30 cellular contexts compared by ENCODE assay signal in the genomic region with DNA sequence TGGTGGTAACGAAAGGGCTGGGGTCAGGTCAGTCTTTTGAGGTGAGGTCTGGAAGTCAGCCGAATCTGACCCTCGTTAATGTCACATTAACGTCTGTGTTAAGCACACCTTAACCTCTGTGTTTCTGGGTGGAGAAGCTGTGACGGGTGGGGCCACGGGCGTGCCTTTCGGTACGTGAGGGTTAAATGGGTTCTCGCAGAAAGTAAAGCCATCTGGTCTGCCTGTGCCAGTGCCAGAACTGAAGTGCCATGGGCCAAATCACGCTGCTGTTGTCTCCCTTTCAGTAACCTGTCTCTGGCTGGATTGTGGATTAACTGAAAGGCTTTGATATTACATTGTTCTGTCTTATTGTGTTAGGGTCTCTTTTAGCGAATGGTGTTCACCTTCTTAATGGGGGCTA. TPM values are rescaled to one million over a fixed set of nuclear protein-coding genes. Genes with fewer than 3 reads are reported as not detected.
DNase-seq lines count a peak whose midpoint lies in the region; ATAC-seq and TF ChIP-seq lines count a peak whose summit lies in the region.
"Had no signal": no experiment of that assay in that cellular context is flagged by ENCODE, and none has a peak within 500 bp of the region (broad histone marks: within the 10 kb centered on the region; RNA-seq: fewer than 3 reads in every experiment).

No MANE protein-coding gene starts in this region.

- peaks cover 9% of the 10 kb centered on the region for H3K4me1 Mint-ChIP-seq in brain
- H3K4me1 Mint-ChIP-seq in activated CD4-positive, alpha-beta T cell treated with anti-CD3 and anti-CD28 coated beads, Interleukin-2, amount 10 ng/mL, durations not matched to agents 7 days and 5 days = peaks cover 6% of the 10 kb centered on the region

- H3K36me3 ChIP-seq in psoas muscle (ENCODE audit: insufficient read depth in 1 of 2, low read depth in 1 of 2) = peaks cover 13 to 75% of the 10 kb centered on the region in 2 donors

- H3K4me3 Mint-ChIP-seq in brain = peak overlapping the region in 2 of 5 experiments; percentile 64 to 72
- no peak overlapping the region for H3K4me3 Mint-ChIP-seq in activated CD4-positive, alpha-beta T cell treated with anti-CD3 and anti-CD28 coated beads, Interleukin-2, amount 10 ng/mL, durations not matched to agents 7 days and 5 days
- H3K4me3 Mint-ChIP-seq: activated B cell treated with CpG ODN at 0.5 μM for 24 hours; activated T-helper 17 cell treated with anti-CD3 and anti-CD28 coated beads, Interleukin-2, amount 50 U/mL, for 72 hours; HFFc6; natural killer cell treated with Interleukin-12 subunit alpha and Interleukin-12 subunit beta and Interleukin-15 and Interleukin-18, amount 100 ng/mL, for 72 hours; stimulated activated effector memory CD8-positive, alpha-beta T cell treated with anti-CD3 and anti-CD28 coated beads, Interleukin-12 subunit alpha, Interleukin-12 subunit beta, amount 100 ng/mL, for 72 hours; T-cell had no signal

- DNase-seq in NCI-H2081 (lab: John Stamatoyannopoulos, UW) (peak; percentile 23 to 36), NCI-H2081 treated with DMSO at 0.1 percent for 48 hours (lab: John Stamatoyannopoulos, UW) (no peak), NCI-H1092 treated with DMSO at 0.1 percent for 48 hours (lab: John Stamatoyannopoulos, UW) (peak; percentile 61), psoas muscle (no peak), HT-29 (ENCODE audit: low spot score) (no peak)
- DNase-seq in activated CD4-positive, alpha-beta T cell treated with anti-CD3 and anti-CD28 coated beads, Interleukin-2, amount 10 ng/mL, durations not matched to agents 7 days and 5 days = no peak
- DNase-seq: 8988T; activated B cell treated with CpG ODN at 0.5 μM for 24 hours; activated CD4-positive, alpha-beta T cell treated with anti-CD3 and anti-CD28 coated beads, Interleukin-2, amount 50 U/mL, for 4 hours; activated CD8-positive, alpha-beta memory T cell treated with anti-CD3 and anti-CD28 coated beads, Interleukin-2, amount 50 U/mL, for 4 hours; activated naive CD4-positive, alpha-beta T cell treated with anti-CD3 and anti-CD28 coated beads, Interleukin-2, amount 50 U/mL, for 16 hours; amniotic stem cell; Calu3; effector CD8-positive, alpha-beta T cell; EL; HFFc6; IMR-90; lower lobe of right lung; NCI-H1930; NCI-H510A treated with DMSO at 0.1 percent for 48 hours; retina; stimulated activated CD4-positive, alpha-beta T cell treated with anti-CD3 and anti-CD28 coated beads, Interleukin-2, amount 100 ng/mL, for 48 hours; T-cell had no signal

- CTCF ChIA-PET in activated CD4-positive, alpha-beta T cell treated with anti-CD3 and anti-CD28 coated beads, Interleukin-2, amount 10 ng/mL, durations not matched to agents 7 days and 5 days (lab: Charles Lee) = no interaction called here

- H3K27me3 Mint-ChIP-seq in brain = peaks cover 4% of the 10 kb centered on the region
- no peaks in the 10 kb centered on the region for H3K27me3 Mint-ChIP-seq in activated CD4-positive, alpha-beta T cell treated with anti-CD3 and anti-CD28 coated beads, Interleukin-2, amount 10 ng/mL, durations not matched to agents 7 days and 5 days
- H3K27me3 Mint-ChIP-seq: activated B cell treated with CpG ODN at 0.5 μM for 24 hours; activated T-helper 17 cell treated with anti-CD3 and anti-CD28 coated beads, Interleukin-2, amount 50 U/mL, for 72 hours; natural killer cell treated with Interleukin-12 subunit alpha and Interleukin-12 subunit beta and Interleukin-15 and Interleukin-18, amount 100 ng/mL, for 72 hours; T-cell had no signal

- POLR2A ChIA-PET in activated CD4-positive, alpha-beta T cell treated with anti-CD3 and anti-CD28 coated beads, Interleukin-2, amount 10 ng/mL, durations not matched to agents 7 days and 5 days (lab: Charles Lee) = no interaction called here

- H3K4me1 ChIP-seq in psoas muscle = peaks cover 25% of the 10 kb centered on the region
- H3K4me1 ChIP-seq: SJSA1 had no signal

- intact Hi-C loops in psoas muscle (cut with DNase I) = no loop called here

- H3K9me3 Mint-ChIP-seq in brain = no peaks in the 10 kb centered on the region
- no peaks in the 10 kb centered on the region for H3K9me3 Mint-ChIP-seq in activated CD4-positive, alpha-beta T cell treated with anti-CD3 and anti-CD28 coated beads, Interleukin-2, amount 10 ng/mL, durations not matched to agents 7 days and 5 days
- H3K9me3 Mint-ChIP-seq: activated B cell treated with CpG ODN at 0.5 μM for 24 hours; activated T-helper 17 cell treated with anti-CD3 and anti-CD28 coated beads, Interleukin-2, amount 50 U/mL, for 72 hours; HFFc6; natural killer cell treated with Interleukin-12 subunit alpha and Interleukin-12 subunit beta and Interleukin-15 and Interleukin-18, amount 100 ng/mL, for 72 hours; stimulated activated effector memory CD8-positive, alpha-beta T cell treated with anti-CD3 and anti-CD28 coated beads, Interleukin-12 subunit alpha, Interleukin-12 subunit beta, amount 100 ng/mL, for 72 hours; T-cell had no signal

- H3K27ac ChIP-seq in psoas muscle = no peak overlapping the region
- H3K27ac ChIP-seq: epithelial cell of prostate, lower lobe of right lung, SJSA1 had no signal

- peak overlapping the region; percentile 11 for H3K4me3 ChIP-seq in psoas muscle
- H3K4me3 ChIP-seq: lower lobe of right lung, SJSA1 had no signal

- WGBS in psoas muscle, 3 donors = 39 to 57% (median 48%) methylated on average over 12 of the region's 12 CpGs

- no peak for TF ChIP-seq CTCF in brain (conservative IDR thresholded peaks at IDR 0.05)
- no peak for TF ChIP-seq CTCF in psoas muscle (IDR thresholded peaks at IDR 0.05)

- no peaks in the 10 kb centered on the region for H3K27me3 ChIP-seq in psoas muscle (ENCODE audit: insufficient read depth in 3 of 3, low read length in 2 of 3)
- H3K27me3 ChIP-seq: SJSA1 had no signal

- ATAC-seq in psoas muscle (peak in 3 of 4 donors; percentile 29 to 67 (median 48)), HG03521 (IDR thresholded peaks at IDR 0.05; ENCODE audit: unreplicated experiment) (no peak)
- ATAC-seq: activated T-helper 17 cell treated with anti-CD3 and anti-CD28 coated beads, Interleukin-2, amount 50 U/mL, for 72 hours; lower lobe of right lung; natural killer cell treated with Interleukin-12 subunit alpha and Interleukin-12 subunit beta and Interleukin-15 and Interleukin-18, amount 100 ng/mL, for 72 hours; stimulated activated effector memory CD8-positive, alpha-beta T cell treated with anti-CD3 and anti-CD28 coated beads, Interleukin-12 subunit alpha, Interleukin-12 subunit beta, amount 100 ng/mL, for 72 hours; T-cell had no signal

- H3K27ac Mint-ChIP-seq in brain = peak overlapping the region in 3 of 5 experiments; percentile 21 to 85 (median 81)
- H3K27ac Mint-ChIP-seq in activated CD4-positive, alpha-beta T cell treated with anti-CD3 and anti-CD28 coated beads, Interleukin-2, amount 10 ng/mL, durations not matched to agents 7 days and 5 days = no peak overlapping the region
- H3K27ac Mint-ChIP-seq: activated B cell treated with CpG ODN at 0.5 μM for 24 hours; activated T-helper 17 cell treated with anti-CD3 and anti-CD28 coated beads, Interleukin-2, amount 50 U/mL, for 72 hours; HFFc6; natural killer cell treated with Interleukin-12 subunit alpha and Interleukin-12 subunit beta and Interleukin-15 and Interleukin-18, amount 100 ng/mL, for 72 hours; stimulated activated effector memory CD8-positive, alpha-beta T cell treated with anti-CD3 and anti-CD28 coated beads, Interleukin-12 subunit alpha, Interleukin-12 subunit beta, amount 100 ng/mL, for 72 hours; T-cell had no signal

- H3K36me3 Mint-ChIP-seq in brain = peaks cover 52% of the 10 kb centered on the region
- peaks cover 33% of the 10 kb centered on the region for H3K36me3 Mint-ChIP-seq in activated CD4-positive, alpha-beta T cell treated with anti-CD3 and anti-CD28 coated beads, Interleukin-2, amount 10 ng/mL, durations not matched to agents 7 days and 5 days (ENCODE audit: low read depth)

- no peaks in the 10 kb centered on the region for H3K9me3 ChIP-seq in psoas muscle
- H3K9me3 ChIP-seq: lower lobe of right lung, SJSA1 had no signal

RNA-seq across cellular contexts. Expression of a gene that starts 14.4 kb away (rescaled TPM):
- polyA plus RNA-seq in brain (ENCODE audit: insufficient read depth, low read depth, low replicate concordance) (9.7 TPM), psoas muscle (10 to 100 TPM in 1 of 3 donors, 1 to 10 TPM in 2; 4.7 to 10.2 (median 9.2) TPM)
- total RNA-seq in psoas muscle = 10 to 100 TPM in 3 of 4 donors, 1 to 10 TPM in 1; 8.3 to 18.2 (median 16.8) TPM
- 18.7 and 20.7 TPM in 2 replicates for total RNA-seq in HT-29 (2014; rRNA removed; shearing (Covaris generic))
- 10 to 100 TPM; 15.1 to 15.6 TPM for total RNA-seq in activated CD4-positive, alpha-beta T cell treated with anti-CD3 and anti-CD28 coated beads, Interleukin-2, amount 10 ng/mL, durations not matched to agents 7 days and 5 days

RNA-seq across cellular contexts. Expression of a gene that starts 14.5 kb away (rescaled TPM):
- polyA plus RNA-seq in brain (ENCODE audit: insufficient read depth, low read depth, low replicate concordance) = 12.2 TPM
- 10 to 100 TPM in 3 of 4 donors, 1 to 10 TPM in 1; 8.5 to 49.0 (median 28.6) TPM for total RNA-seq in psoas muscle
- polyA plus RNA-seq in psoas muscle = 10 to 100 TPM; 13.8 to 31.7 (median 15.7) TPM
- total RNA-seq in HT-29 (2014; rRNA removed; shearing (Covaris generic)) = 26.1 and 34.7 TPM in 2 replicates
- 10 to 100 TPM; 25.7 to 25.9 TPM for total RNA-seq in activated CD4-positive, alpha-beta T cell treated with anti-CD3 and anti-CD28 coated beads, Interleukin-2, amount 10 ng/mL, durations not matched to agents 7 days and 5 days

Comparison
In these comparisons a context has a peak if more than half of its experiments do, and no peak if none do; other contexts are left out.
1. DNase-seq: peak in NCI-H2081 (2 of 2) and NCI-H1092 treated with DMSO at 0.1 percent for 48 hours (single experiment); none in NCI-H2081 treated with DMSO at 0.1 percent for 48 hours (single experiment), psoas muscle (0 of 2), HT-29 (single experiment) and activated CD4-positive, alpha-beta T cell treated with anti-CD3 and anti-CD28 coated beads, Interleukin-2, amount 10 ng/mL, durations not matched to agents 7 days and 5 days (single experiment).